ENCODE assay signal across 8 cellular contexts in the genomic region with DNA sequence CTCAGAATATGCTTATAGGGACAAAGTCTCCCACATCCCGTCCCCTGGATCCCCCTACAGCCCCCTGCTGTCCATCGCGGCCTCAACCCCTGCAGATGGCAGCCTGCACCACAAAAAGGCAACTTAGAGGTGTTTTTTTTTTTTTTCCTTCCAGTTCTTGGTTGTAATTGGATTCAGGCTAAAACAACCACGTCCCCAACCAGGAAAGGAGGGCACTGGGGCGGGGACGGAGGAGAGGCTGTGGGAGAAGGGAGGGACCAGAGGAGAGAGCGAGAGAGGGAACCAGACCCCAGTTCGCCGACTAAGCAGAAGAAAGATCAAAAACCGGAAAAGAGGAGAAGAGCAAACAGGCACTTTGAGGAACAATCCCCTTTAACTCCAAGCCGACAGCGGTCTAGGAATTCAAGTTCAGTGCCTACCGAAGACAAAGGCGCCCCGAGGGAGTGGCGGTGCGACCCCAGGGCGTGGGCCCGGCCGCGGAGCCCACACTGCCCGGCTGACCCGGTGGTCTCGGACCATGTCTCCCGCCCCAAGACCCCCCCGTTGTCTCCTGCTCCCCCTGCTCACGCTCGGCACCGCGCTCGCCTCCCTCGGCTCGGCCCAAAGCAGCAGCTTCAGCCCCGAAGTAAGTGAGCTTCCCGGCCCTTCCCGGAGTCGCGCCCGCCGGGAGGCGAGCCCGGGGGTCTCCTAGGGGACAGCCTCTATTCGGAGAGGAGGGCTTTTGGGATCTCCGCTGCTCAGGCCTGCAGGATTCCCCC. TPM values are rescaled to one million over a fixed set of nuclear protein-coding genes. Genes with fewer than 3 reads are reported as not detected.
A peak's percentile ranks its signal among the peaks of the same experiment; 100 is the strongest.
DNase-seq lines count a peak whose midpoint lies in the region; ATAC-seq and TF ChIP-seq lines count a peak whose summit lies in the region.

A gene (plus strand): TSS at position 285 of the 758 bp plus-strand sequence. CDS start 233 bp downstream, at position 518.

- CTCF ChIA-PET in activated CD8-positive, alpha-beta T cell treated with anti-CD3 and anti-CD28 coated beads for 36 hours (lab: Charles Lee), result interaction anchor here (0.6 to 22.4 kb wide), 6 partner anchors 12 to 266 kb away, joined by 3 to 469 read pairs (median 6); no protein-coding TSS in a partner anchor
- CTCF ChIA-PET in activated CD8-positive, alpha-beta T cell treated with anti-CD3 and anti-CD28 coated beads, Interleukin-2, amount 10 ng/mL, durations not matched to agents 7 days and 5 days (lab: Charles Lee), result interaction anchor here (23.8 kb wide), 1 partner anchor 18 kb away, joined by 590 read pairs; no protein-coding TSS in a partner anchor
- CTCF ChIA-PET in WTC11 (lab: Charles Lee), result interaction anchor here (0.5 to 7.4 kb wide), 16 partner anchors 13 to 280 kb away, joined by 3 to 136 read pairs (median 6); a partner anchor contains a TSS

- H3K9me3 Mint-ChIP-seq in activated CD8-positive, alpha-beta T cell treated with anti-CD3 and anti-CD28 coated beads for 36 hours, result no peaks in the 10 kb centered on the region
- H3K9me3 Mint-ChIP-seq in activated CD8-positive, alpha-beta T cell treated with anti-CD3 and anti-CD28 coated beads, Interleukin-2, amount 10 ng/mL, durations not matched to agents 7 days and 5 days (ENCODE audit: insufficient read depth), result no peaks in the 10 kb centered on the region
- H3K9me3 Mint-ChIP-seq in WTC11 (no peaks in the 10 kb centered on the region), nephron (no peaks in the 10 kb centered on the region)

- intact Hi-C loops in activated CD8-positive, alpha-beta T cell treated with anti-CD3 and anti-CD28 coated beads for 36 hours (cut with micrococcal nuclease), result no loop called here

- peaks cover 10% of the 10 kb centered on the region for H3K4me1 Mint-ChIP-seq in activated CD8-positive, alpha-beta T cell treated with anti-CD3 and anti-CD28 coated beads for 36 hours (ENCODE audit: low read depth)
- H3K4me1 Mint-ChIP-seq in activated CD8-positive, alpha-beta T cell treated with anti-CD3 and anti-CD28 coated beads, Interleukin-2, amount 10 ng/mL, durations not matched to agents 7 days and 5 days (ENCODE audit: low read depth), result peaks cover 30% of the 10 kb centered on the region
- H3K4me1 Mint-ChIP-seq in WTC11 (peaks cover 29% of the 10 kb centered on the region), nephron (peaks cover 23% of the 10 kb centered on the region)

- no peak for DNase-seq in activated CD8-positive, alpha-beta T cell treated with anti-CD3 and anti-CD28 coated beads for 36 hours
- no peak for DNase-seq in activated CD8-positive, alpha-beta T cell treated with anti-CD3 and anti-CD28 coated beads, Interleukin-2, amount 10 ng/mL, durations not matched to agents 7 days and 5 days
- DNase-seq in WTC11 (ENCODE audit: low spot score) (peak; percentile 62), fibroblast of villous mesenchyme (ENCODE audit: low read depth) (peak; percentile 94), T-helper 9 cell (no peak), middle frontal gyrus (ENCODE audit: extremely low spot score, low spot score) (no peak)

- peak within 1 kb of the TSS; percentile 42 for H3K4me3 Mint-ChIP-seq in activated CD8-positive, alpha-beta T cell treated with anti-CD3 and anti-CD28 coated beads for 36 hours
- H3K4me3 Mint-ChIP-seq in activated CD8-positive, alpha-beta T cell treated with anti-CD3 and anti-CD28 coated beads, Interleukin-2, amount 10 ng/mL, durations not matched to agents 7 days and 5 days, result no peak within 1 kb of the TSS
- H3K4me3 Mint-ChIP-seq in WTC11, result peak within 1 kb of the TSS; percentile 100
- H3K4me3 Mint-ChIP-seq in nephron, result peak within 1 kb of the TSS; percentile 95 to 99 (median 97)

- peaks cover 30% of the 10 kb centered on the region for H3K36me3 Mint-ChIP-seq in activated CD8-positive, alpha-beta T cell treated with anti-CD3 and anti-CD28 coated beads for 36 hours (ENCODE audit: low read depth)
- peaks cover 40% of the 10 kb centered on the region for H3K36me3 Mint-ChIP-seq in activated CD8-positive, alpha-beta T cell treated with anti-CD3 and anti-CD28 coated beads, Interleukin-2, amount 10 ng/mL, durations not matched to agents 7 days and 5 days (ENCODE audit: low read depth)
- H3K36me3 Mint-ChIP-seq in WTC11 (peaks cover 20% of the 10 kb centered on the region), nephron (ENCODE audit: low read depth) (peaks cover 26% of the 10 kb centered on the region)

- POLR2A ChIA-PET in activated CD8-positive, alpha-beta T cell treated with anti-CD3 and anti-CD28 coated beads for 36 hours (lab: Charles Lee), result interaction anchor here (0.6 to 2.0 kb wide), 4 partner anchors 13 to 224 kb away, joined by 4 to 7 read pairs (median 4); no protein-coding TSS in a partner anchor
- POLR2A ChIA-PET in activated CD8-positive, alpha-beta T cell treated with anti-CD3 and anti-CD28 coated beads, Interleukin-2, amount 10 ng/mL, durations not matched to agents 7 days and 5 days (lab: Charles Lee), result interaction anchor here (1.3 kb wide), 1 partner anchor 12 kb away, joined by 5 read pairs; no protein-coding TSS in a partner anchor
- POLR2A ChIA-PET in WTC11 (lab: Charles Lee), result interaction anchor here (0.6 to 3.7 kb wide), 9 partner anchors 8 to 238 kb away, joined by 3 to 81 read pairs (median 4); a partner anchor contains a TSS

- H3K27me3 Mint-ChIP-seq in activated CD8-positive, alpha-beta T cell treated with anti-CD3 and anti-CD28 coated beads for 36 hours, result peaks cover 13% of the 10 kb centered on the region
- peaks cover 10% of the 10 kb centered on the region for H3K27me3 Mint-ChIP-seq in activated CD8-positive, alpha-beta T cell treated with anti-CD3 and anti-CD28 coated beads, Interleukin-2, amount 10 ng/mL, durations not matched to agents 7 days and 5 days (ENCODE audit: low read depth)
- H3K27me3 Mint-ChIP-seq in WTC11 (ENCODE audit: low read depth) (no peaks in the 10 kb centered on the region; the same call in 1 of the 2 replicates), nephron (ENCODE audit: low read depth) (no peaks in the 10 kb centered on the region)

- no peak within 1 kb of the TSS for H3K27ac Mint-ChIP-seq in activated CD8-positive, alpha-beta T cell treated with anti-CD3 and anti-CD28 coated beads for 36 hours
- H3K27ac Mint-ChIP-seq in activated CD8-positive, alpha-beta T cell treated with anti-CD3 and anti-CD28 coated beads, Interleukin-2, amount 10 ng/mL, durations not matched to agents 7 days and 5 days, result no peak within 1 kb of the TSS
- H3K27ac Mint-ChIP-seq in WTC11 (peak within 1 kb of the TSS; percentile 98), nephron (peak within 1 kb of the TSS; percentile 99 to 100 (median 99))

- no peak for ATAC-seq in activated CD8-positive, alpha-beta T cell treated with anti-CD3 and anti-CD28 coated beads for 36 hours
- no peak for ATAC-seq in activated CD8-positive, alpha-beta T cell treated with anti-CD3 and anti-CD28 coated beads, Interleukin-2, amount 10 ng/mL, durations not matched to agents 7 days and 5 days
- ATAC-seq in WTC11 (peak; percentile 66), GM19463 (IDR thresholded peaks at IDR 0.05; ENCODE audit: unreplicated experiment) (no peak)

- H3K4me3 ChIP-seq in fibroblast of villous mesenchyme (ENCODE audit: low read depth, low read length), result peak within 1 kb of the TSS; percentile 97

- TF ChIP-seq CTCF in activated CD8-positive, alpha-beta T cell treated with anti-CD3 and anti-CD28 coated beads for 36 hours (IDR thresholded peaks at IDR 0.05), result no peak
- no peak for TF ChIP-seq CTCF in WTC11 (IDR thresholded peaks at IDR 0.05)
- TF ChIP-seq CTCF in fibroblast of villous mesenchyme (IDR thresholded peaks at IDR 0.05; ENCODE audit: insufficient read depth, low read depth, low read length), result peak; percentile 54
- TF ChIP-seq CTCF in nephron (IDR thresholded peaks at IDR 0.05; ENCODE audit: unreplicated experiment in 3 of 3), result peak; percentile 42 to 59 (median 45)

TF ChIP-seq in WTC11, 78 proteins besides CTCF, POLR2A, EP300 and RAD21 (continues in another document):
- TF ChIP-seq NR3C1 (CRISPR knock-in tag; conservative IDR thresholded peaks at IDR 0.05; ENCODE audit: low read depth) (no peak), SP1 (CRISPR knock-in tag; conservative IDR thresholded peaks at IDR 0.05) (peak; percentile 41; the same call in 1 of the 2 replicates)
- TF ChIP-seq, protein P1, sequence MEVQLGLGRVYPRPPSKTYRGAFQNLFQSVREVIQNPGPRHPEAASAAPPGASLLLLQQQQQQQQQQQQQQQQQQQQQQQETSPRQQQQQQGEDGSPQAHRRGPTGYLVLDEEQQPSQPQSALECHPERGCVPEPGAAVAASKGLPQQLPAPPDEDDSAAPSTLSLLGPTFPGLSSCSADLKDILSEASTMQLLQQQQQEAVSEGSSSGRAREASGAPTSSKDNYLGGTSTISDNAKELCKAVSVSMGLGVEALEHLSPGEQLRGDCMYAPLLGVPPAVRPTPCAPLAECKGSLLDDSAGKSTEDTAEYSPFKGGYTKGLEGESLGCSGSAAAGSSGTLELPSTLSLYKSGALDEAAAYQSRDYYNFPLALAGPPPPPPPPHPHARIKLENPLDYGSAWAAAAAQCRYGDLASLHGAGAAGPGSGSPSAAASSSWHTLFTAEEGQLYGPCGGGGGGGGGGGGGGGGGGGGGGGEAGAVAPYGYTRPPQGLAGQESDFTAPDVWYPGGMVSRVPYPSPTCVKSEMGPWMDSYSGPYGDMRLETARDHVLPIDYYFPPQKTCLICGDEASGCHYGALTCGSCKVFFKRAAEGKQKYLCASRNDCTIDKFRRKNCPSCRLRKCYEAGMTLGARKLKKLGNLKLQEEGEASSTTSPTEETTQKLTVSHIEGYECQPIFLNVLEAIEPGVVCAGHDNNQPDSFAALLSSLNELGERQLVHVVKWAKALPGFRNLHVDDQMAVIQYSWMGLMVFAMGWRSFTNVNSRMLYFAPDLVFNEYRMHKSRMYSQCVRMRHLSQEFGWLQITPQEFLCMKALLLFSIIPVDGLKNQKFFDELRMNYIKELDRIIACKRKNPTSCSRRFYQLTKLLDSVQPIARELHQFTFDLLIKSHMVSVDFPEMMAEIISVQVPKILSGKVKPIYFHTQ (CRISPR knock-in tag; IDR thresholded peaks at IDR 0.05), result 0 out of 2 replicates have a peak, but pooled peaks have one; percentile 24
- TF ChIP-seq, protein P2, sequence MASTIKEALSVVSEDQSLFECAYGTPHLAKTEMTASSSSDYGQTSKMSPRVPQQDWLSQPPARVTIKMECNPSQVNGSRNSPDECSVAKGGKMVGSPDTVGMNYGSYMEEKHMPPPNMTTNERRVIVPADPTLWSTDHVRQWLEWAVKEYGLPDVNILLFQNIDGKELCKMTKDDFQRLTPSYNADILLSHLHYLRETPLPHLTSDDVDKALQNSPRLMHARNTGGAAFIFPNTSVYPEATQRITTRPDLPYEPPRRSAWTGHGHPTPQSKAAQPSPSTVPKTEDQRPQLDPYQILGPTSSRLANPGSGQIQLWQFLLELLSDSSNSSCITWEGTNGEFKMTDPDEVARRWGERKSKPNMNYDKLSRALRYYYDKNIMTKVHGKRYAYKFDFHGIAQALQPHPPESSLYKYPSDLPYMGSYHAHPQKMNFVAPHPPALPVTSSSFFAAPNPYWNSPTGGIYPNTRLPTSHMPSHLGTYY (CRISPR knock-in tag; IDR thresholded peaks at IDR 0.05), result no peak

RNA-seq across cellular contexts. Expression of the gene that starts here (rescaled TPM):
- 1 to 10 TPM; 1.9 to 3.1 TPM for total RNA-seq in activated CD8-positive, alpha-beta T cell treated with anti-CD3 and anti-CD28 coated beads for 36 hours
- total RNA-seq in activated CD8-positive, alpha-beta T cell treated with anti-CD3 and anti-CD28 coated beads, Interleukin-2, amount 10 ng/mL, durations not matched to agents 7 days and 5 days, result 1 to 10 TPM; 1.8 to 2.4 TPM
- 81.6 to 94.4 TPM (median 83.9 TPM) in 3 replicates for total RNA-seq in WTC11 (2021)
- 188 and 327 TPM in 2 replicates for total RNA-seq in fibroblast of villous mesenchyme

Comparison
In these comparisons a context has a peak if more than half of its experiments do, and no peak if none do; other contexts are left out.
1. RNA of the gene that starts here (total RNA-seq): 188 to 327 TPM in fibroblast of villous mesenchyme and 81.6 to 94.4 TPM in WTC11; 1.9 to 3.1 TPM in activated CD8-positive, alpha-beta T cell treated with anti-CD3 and anti-CD28 coated beads for 36 hours and 1.8 to 2.4 TPM in activated CD8-positive, alpha-beta T cell treated with anti-CD3 and anti-CD28 coated beads, Interleukin-2, amount 10 ng/mL, durations not matched to agents 7 days and 5 days; every median in the first group is over 10 times any median in the second.
2. DNase-seq: peak in WTC11 (single experiment) and fibroblast of villous mesenchyme (single experiment); none in activated CD8-positive, alpha-beta T cell treated with anti-CD3 and anti-CD28 coated beads for 36 hours (single experiment), activated CD8-positive, alpha-beta T cell treated with anti-CD3 and anti-CD28 coated beads, Interleukin-2, amount 10 ng/mL, durations not matched to agents 7 days and 5 days (single experiment), T-helper 9 cell (single experiment) and middle frontal gyrus (single experiment).
3. H3K27ac Mint-ChIP-seq: peak in WTC11 (single experiment) and nephron (3 of 3); none in activated CD8-positive, alpha-beta T cell treated with anti-CD3 and anti-CD28 coated beads for 36 hours (single experiment) and activated CD8-positive, alpha-beta T cell treated with anti-CD3 and anti-CD28 coated beads, Interleukin-2, amount 10 ng/mL, durations not matched to agents 7 days and 5 days (single experiment).
4. CTCF ChIP-seq: peak in fibroblast of villous mesenchyme (single experiment) and nephron (3 of 3); none in activated CD8-positive, alpha-beta T cell treated with anti-CD3 and anti-CD28 coated beads for 36 hours (single experiment) and WTC11 (single experiment).